In genomic region chr1:97063532-97063931, GRCh38 we compare ENCODE assay signal across 17 cellular contexts.
"Had no signal": no experiment of that assay in that cellular context is flagged by ENCODE, and none has a peak within 500 bp of the region (broad histone marks: within the 10 kb centered on the region; RNA-seq: fewer than 3 reads in every experiment).

No MANE protein-coding gene starts in this region.

- H3K4me3 Mint-ChIP-seq: activated CD4-positive, alpha-beta T cell treated with anti-CD3 and anti-CD28 coated beads, Interleukin-2, amount 10 ng/mL, durations not matched to agents 7 days and 5 days; activated naive CD8-positive, alpha-beta T cell treated with anti-CD3 and anti-CD28 coated beads, Interleukin-2, amount 10 ng/mL, durations not matched to agents 7 days and 5 days; immature natural killer cell; natural killer cell had no signal

- H3K4me1 Mint-ChIP-seq: activated CD4-positive, alpha-beta T cell treated with anti-CD3 and anti-CD28 coated beads, Interleukin-2, amount 10 ng/mL, durations not matched to agents 7 days and 5 days; activated naive CD8-positive, alpha-beta T cell treated with anti-CD3 and anti-CD28 coated beads, Interleukin-2, amount 10 ng/mL, durations not matched to agents 7 days and 5 days; immature natural killer cell; natural killer cell had no signal

- H3K36me3 ChIP-seq: ascending aorta, cardiac muscle cell, esophagus muscularis mucosa, tibial artery, uterus had no signal

- H3K9me3 Mint-ChIP-seq: activated CD4-positive, alpha-beta T cell treated with anti-CD3 and anti-CD28 coated beads, Interleukin-2, amount 10 ng/mL, durations not matched to agents 7 days and 5 days had no signal

- H3K27me3 ChIP-seq: ascending aorta, cardiac muscle cell, esophagus muscularis mucosa, tibial artery, uterus had no signal

- DNase-seq: activated CD4-positive, alpha-beta T cell treated with anti-CD3 and anti-CD28 coated beads, Interleukin-2, amount 10 ng/mL, durations not matched to agents 7 days and 5 days; activated CD8-positive, alpha-beta memory T cell treated with anti-CD3 and anti-CD28 coated beads for 24 hours; activated naive CD4-positive, alpha-beta T cell; activated naive CD8-positive, alpha-beta T cell treated with anti-CD3 and anti-CD28 coated beads, Interleukin-2, amount 10 ng/mL, durations not matched to agents 7 days and 5 days; head of caudate nucleus; immature natural killer cell; natural killer cell; posterior cingulate gyrus; stimulated activated CD4-positive, alpha-beta T cell treated with anti-CD3 and anti-CD28 coated beads, Interleukin-4, amount 100 ng/mL, for 24 hours; stimulated activated naive CD4-positive, alpha-beta T cell; SW 1271; tibial artery; uterus had no signal

- H3K4me3 ChIP-seq: ascending aorta, cardiac muscle cell, esophagus muscularis mucosa, skin epidermis, tibial artery, uterus had no signal

- H3K27ac ChIP-seq: ascending aorta, cardiac muscle cell, esophagus muscularis mucosa, skin epidermis, tibial artery, uterus had no signal

- H3K4me1 ChIP-seq: ascending aorta, esophagus muscularis mucosa, tibial artery, uterus had no signal

- H3K27me3 Mint-ChIP-seq: activated CD4-positive, alpha-beta T cell treated with anti-CD3 and anti-CD28 coated beads, Interleukin-2, amount 10 ng/mL, durations not matched to agents 7 days and 5 days; activated naive CD8-positive, alpha-beta T cell treated with anti-CD3 and anti-CD28 coated beads, Interleukin-2, amount 10 ng/mL, durations not matched to agents 7 days and 5 days had no signal

- H3K27ac Mint-ChIP-seq: activated CD4-positive, alpha-beta T cell treated with anti-CD3 and anti-CD28 coated beads, Interleukin-2, amount 10 ng/mL, durations not matched to agents 7 days and 5 days; activated naive CD8-positive, alpha-beta T cell treated with anti-CD3 and anti-CD28 coated beads, Interleukin-2, amount 10 ng/mL, durations not matched to agents 7 days and 5 days; immature natural killer cell; natural killer cell had no signal

- H3K36me3 Mint-ChIP-seq: activated naive CD8-positive, alpha-beta T cell treated with anti-CD3 and anti-CD28 coated beads, Interleukin-2, amount 10 ng/mL, durations not matched to agents 7 days and 5 days; natural killer cell had no signal

- H3K9me3 ChIP-seq: ascending aorta, uterus had no signal
